In genomic region chr7:92810242-92810611, GRCh38 we compare ENCODE assay signal across 8 cellular contexts. TPM values are rescaled to one million over a fixed set of nuclear protein-coding genes. Genes with fewer than 3 reads are reported as not detected.
DNase-seq lines count a peak whose midpoint lies in the region; ATAC-seq and TF ChIP-seq lines count a peak whose summit lies in the region.

No MANE protein-coding gene starts in this region.

- H3K9me3 ChIP-seq in body of pancreas, result no peaks in the 10 kb centered on the region

- TF ChIP-seq POLR2A in body of pancreas (IDR thresholded peaks at IDR 0.05), result no peak

- peak overlapping the region; percentile 30 for H3K4me3 ChIP-seq in GM06990 (replicated peaks; ENCODE audit: low read depth, low read length)
- H3K4me3 ChIP-seq in KMS-11 (IDR thresholded peaks at IDR 0.05; ENCODE audit: insufficient read depth, low read depth, low read length), result no peak overlapping the region
- no peak overlapping the region for H3K4me3 ChIP-seq in body of pancreas

- TF ChIP-seq CTCF in GM06990 (IDR thresholded peaks at IDR 0.05; ENCODE audit: insufficient read depth, low read length, poor library complexity, severe bottlenecking) (no peak), KMS-11 (conservative IDR thresholded peaks at IDR 0.05; ENCODE audit: low read depth, low read length) (no peak), body of pancreas (IDR thresholded peaks at IDR 0.05) (no peak)

- H3K36me3 Mint-ChIP-seq in stimulated activated memory B cell treated with anti-CD40 and anti-IgM and Interleukin-4, amounts not matched to agents 10 μg/mL and 1 μg/mL and 100 μg/mL, for 72 hours, result peaks cover under 1% of the 10 kb centered on the region

- H4K20me1 ChIP-seq in KMS-11 (ENCODE audit: insufficient read depth), result no peaks in the 10 kb centered on the region

- H3K27ac ChIP-seq in KMS-11, result peak overlapping the region; percentile 98
- H3K27ac ChIP-seq in body of pancreas, result peak overlapping the region in 3 of 4 donors; percentile 64 to 85 (median 67)

- ATAC-seq in GM21737 (IDR thresholded peaks at IDR 0.05; ENCODE audit: unreplicated experiment) (peak; percentile 16), body of pancreas (no peak)
- ATAC-seq in stimulated activated memory B cell treated with anti-CD40 and anti-IgM and Interleukin-4, amounts not matched to agents 10 μg/mL and 1 μg/mL and 100 μg/mL, for 72 hours, result peak; percentile 77

- H3K4me1 Mint-ChIP-seq in stimulated activated memory B cell treated with anti-CD40 and anti-IgM and Interleukin-4, amounts not matched to agents 10 μg/mL and 1 μg/mL and 100 μg/mL, for 72 hours, result peaks cover 35% of the 10 kb centered on the region

- H3K9me3 Mint-ChIP-seq in stimulated activated memory B cell treated with anti-CD40 and anti-IgM and Interleukin-4, amounts not matched to agents 10 μg/mL and 1 μg/mL and 100 μg/mL, for 72 hours, result peaks cover 4% of the 10 kb centered on the region

- no peak overlapping the region for H2AFZ ChIP-seq in KMS-11 (ENCODE audit: low read depth)

- H3K36me3 ChIP-seq in GM06990 (ENCODE audit: control insufficient read depth, insufficient read depth, low read length) (no peaks in the 10 kb centered on the region), KMS-11 (ENCODE audit: insufficient read depth) (no peaks in the 10 kb centered on the region; the same call in 1 of the 2 replicates), body of pancreas (replicated peaks in 1 of 2; ENCODE audit: insufficient read depth in 1 of 2, low read depth in 2 of 2) (no peaks in the 10 kb centered on the region)

- DNase-seq in GM06990 (ENCODE audit: extremely low read depth, insufficient read length) (peak; percentile 52), body of pancreas (no peak), DMS53 treated with DMSO at 0.1 percent for 48 hours (lab: John Stamatoyannopoulos, UW; ENCODE audit: unreplicated experiment) (no peak), HPDE6-E6E7 (ENCODE audit: extremely low spot score) (no peak), medulla oblongata (ENCODE audit: extremely low spot score) (no peak)

- H3K27ac Mint-ChIP-seq in stimulated activated memory B cell treated with anti-CD40 and anti-IgM and Interleukin-4, amounts not matched to agents 10 μg/mL and 1 μg/mL and 100 μg/mL, for 72 hours, result peak overlapping the region; percentile 89

- H3K4me1 ChIP-seq in KMS-11 (ENCODE audit: low read depth, poor library complexity, severe bottlenecking) (peaks cover 100% of the 10 kb centered on the region), body of pancreas (peaks cover 14% of the 10 kb centered on the region)

- H3K9ac ChIP-seq in KMS-11, result peak overlapping the region; percentile 70

- H3K4me2 ChIP-seq in KMS-11, result peak overlapping the region; percentile 85

- H3K4me3 Mint-ChIP-seq in stimulated activated memory B cell treated with anti-CD40 and anti-IgM and Interleukin-4, amounts not matched to agents 10 μg/mL and 1 μg/mL and 100 μg/mL, for 72 hours, result peak overlapping the region; percentile 59

- intact Hi-C loops in body of pancreas (cut with DNase I), result no loop called here

- WGBS in body of pancreas, 2 donors, result 27 to 33% methylated on average over 4 of the region's 4 CpGs

- H3K79me2 ChIP-seq in KMS-11 (ENCODE audit: insufficient read depth, low read depth), result peaks cover 87% of the 10 kb centered on the region

- H3K27me3 Mint-ChIP-seq in stimulated activated memory B cell treated with anti-CD40 and anti-IgM and Interleukin-4, amounts not matched to agents 10 μg/mL and 1 μg/mL and 100 μg/mL, for 72 hours, result no peaks in the 10 kb centered on the region

- no peaks in the 10 kb centered on the region for H3K27me3 ChIP-seq in GM06990 (replicated peaks; ENCODE audit: control insufficient read depth, insufficient read depth, low read length)
- no peaks in the 10 kb centered on the region for H3K27me3 ChIP-seq in KMS-11 (ENCODE audit: insufficient read depth, low read depth)
- no peaks in the 10 kb centered on the region for H3K27me3 ChIP-seq in body of pancreas

RNA-seq across cellular contexts. Expression of gene CDK6, which starts 26.1 kb away (rescaled TPM):
- total RNA-seq in body of pancreas, result 10 to 100 TPM; 32.6 to 35.0 TPM
